17 cellular contexts compared by ENCODE assay signal in genomic region chr2:136104977-136105376, GRCh38. TPM values are rescaled to one million over a fixed set of nuclear protein-coding genes. Genes with fewer than 3 reads are reported as not detected.
DNase-seq lines count a peak whose midpoint lies in the region; ATAC-seq and TF ChIP-seq lines count a peak whose summit lies in the region.
"Had no signal": no experiment of that assay in that cellular context is flagged by ENCODE, and none has a peak within 500 bp of the region (broad histone marks: within the 10 kb centered on the region; RNA-seq: fewer than 3 reads in every experiment).

No MANE protein-coding gene starts in this region.

- no peaks in the 10 kb centered on the region for H3K4me1 ChIP-seq in GM23338 (ENCODE audit: insufficient read depth)

- no peaks in the 10 kb centered on the region for H3K27me3 ChIP-seq in GM23338 (ENCODE audit: insufficient read depth)

- ATAC-seq in GM23338 (no peak), HG03457 (IDR thresholded peaks at IDR 0.05; ENCODE audit: unreplicated experiment) (no peak)

- H3K36me3 ChIP-seq in GM23338 (ENCODE audit: insufficient read depth) = no peaks in the 10 kb centered on the region

- H3K4me2 ChIP-seq in GM23338 = no peak overlapping the region

- no peaks in the 10 kb centered on the region for H3K9me2 ChIP-seq in GM23338 (ENCODE audit: insufficient read depth)

- H3F3A ChIP-seq in GM23338 (replicated peaks; ENCODE audit: low read depth) = no peaks in the 10 kb centered on the region

- H4K20me1 ChIP-seq in GM23338 (replicated peaks; ENCODE audit: insufficient read depth) = no peaks in the 10 kb centered on the region

- TF ChIP-seq CTCF in GM23338 (conservative IDR thresholded peaks at IDR 0.05; ENCODE audit: low read depth in 2 of 2) (no peak), coronary artery (IDR thresholded peaks at IDR 0.05) (no peak)

- H3K4me3 Mint-ChIP-seq in GM23338 = no peak overlapping the region
- H3K4me3 Mint-ChIP-seq: CD4-positive, CD25-positive, alpha-beta regulatory T cell; HFFc6 had no signal

- H3K4me3 ChIP-seq in GM23338 (no peak overlapping the region), coronary artery (no peak overlapping the region)

- no peaks in the 10 kb centered on the region for H3K36me3 Mint-ChIP-seq in GM23338 (ENCODE audit: low read depth)
- H3K36me3 Mint-ChIP-seq: CD4-positive, CD25-positive, alpha-beta regulatory T cell had no signal

- H3K4me1 Mint-ChIP-seq in GM23338 = no peaks in the 10 kb centered on the region

- H3K27me3 Mint-ChIP-seq in GM23338 (ENCODE audit: insufficient read depth, low read depth, poor library complexity) = peaks cover 2% of the 10 kb centered on the region

- H3K9me3 Mint-ChIP-seq in GM23338 = no peaks in the 10 kb centered on the region
- H3K9me3 Mint-ChIP-seq: HFFc6 had no signal

- H3K27ac ChIP-seq in GM23338 (ENCODE audit: low read depth) (no peak overlapping the region), coronary artery (no peak overlapping the region)

- peak; percentile 92 for DNase-seq in DMS153 (lab: John Stamatoyannopoulos, UW)
- no peak for DNase-seq in GM23338 (ENCODE audit: low spot score)
- peak; percentile 87 for DNase-seq in NCI-H510A treated with DMSO at 0.1 percent for 48 hours (lab: John Stamatoyannopoulos, UW)
- peak; percentile 12 for DNase-seq in coronary artery (ENCODE audit: low spot score)
- no peak for DNase-seq in activated CD8-positive, alpha-beta memory T cell treated with anti-CD3 and anti-CD28 coated beads, Interleukin-2, amount 50 U/mL, for 4 hours
- DNase-seq in NCI-H2227 (lab: John Stamatoyannopoulos, UW; ENCODE audit: unreplicated experiment) = no peak
- no peak for DNase-seq in effector CD4-positive, alpha-beta T cell
- DNase-seq: ACHN; CD4-positive, CD25-positive, alpha-beta regulatory T cell; HFFc6; Karpas-422; NCI-H1694; NCI-H2227 treated with DMSO at 0.1 percent for 48 hours; NCI-H526 treated with DMSO at 0.1 percent for 48 hours; T-helper 9 cell had no signal

- no peaks in the 10 kb centered on the region for H3K79me2 ChIP-seq in GM23338 (replicated peaks; ENCODE audit: insufficient read depth)

- peak overlapping the region; percentile 54; the same call in 1 of the 2 replicates for H2AFZ ChIP-seq in GM23338

- H3K27ac Mint-ChIP-seq in GM23338 = no peak overlapping the region
- H3K27ac Mint-ChIP-seq: CD4-positive, CD25-positive, alpha-beta regulatory T cell; HFFc6 had no signal

TF ChIP-seq in GM23338, 12 proteins besides CTCF, POLR2A, EP300 and RAD21:
- TF ChIP-seq EZH2 (IDR thresholded peaks at IDR 0.05; ENCODE audit: low read depth, unreplicated experiment) = no peak
- TF ChIP-seq JUNB (IDR thresholded peaks at IDR 0.05; ENCODE audit: unreplicated experiment) = no peak
- TF ChIP-seq ETS1 (IDR thresholded peaks at IDR 0.05) = no peak
- TF ChIP-seq REST (IDR thresholded peaks at IDR 0.05; ENCODE audit: unreplicated experiment) = no peak
- no peak for TF ChIP-seq CREB1 (CRISPR knock-in tag; IDR thresholded peaks at IDR 0.05; ENCODE audit: low read depth)
- no peak for TF ChIP-seq ZNF114 (CRISPR knock-in tag; IDR thresholded peaks at IDR 0.05)
TF ChIP-seq in GM23338: peak in this region for 0.

RNA-seq across cellular contexts. Expression of gene CXCR4, which starts 13.0 kb away (rescaled TPM):
- 1.3 and 2.1 TPM in 2 replicates for total RNA-seq in GM23338 (2014; rRNA removed; shearing (Covaris generic))
- 2.1 and 2.5 TPM in 2 replicates for polyA plus RNA-seq in GM23338 (2016; fragmentation: Nextera tagmentation; extraction: Ambion mirVana)
- total RNA-seq: HFFc6, RPMI7951 had no signal

Comparison
In these comparisons a context has a peak if more than half of its experiments do, and no peak if none do; other contexts are left out.
1. DNase-seq: peak in DMS153 (single experiment), NCI-H510A treated with DMSO at 0.1 percent for 48 hours (single experiment) and coronary artery (single experiment); none in GM23338 (single experiment), activated CD8-positive, alpha-beta memory T cell treated with anti-CD3 and anti-CD28 coated beads, Interleukin-2, amount 50 U/mL, for 4 hours (single experiment), NCI-H2227 (single experiment) and effector CD4-positive, alpha-beta T cell (single experiment).